ENCODE assay signal across 8 cellular contexts in genomic region chr17:49022391-49022941, GRCh38. TPM values are rescaled to one million over a fixed set of nuclear protein-coding genes. Genes with fewer than 3 reads are reported as not detected.
DNase-seq lines count a peak whose midpoint lies in the region; ATAC-seq, FAIRE-seq and TF ChIP-seq lines count a peak whose summit lies in the region.
"Had no signal": no experiment of that assay in that cellular context is flagged by ENCODE, and none has a peak within 500 bp of the region (broad histone marks: within the 10 kb centered on the region; RNA-seq: fewer than 3 reads in every experiment).

No MANE protein-coding gene starts in this region.

- no peak for ATAC-seq in HCT116
- no peak for ATAC-seq in HG03571 (IDR thresholded peaks at IDR 0.05; ENCODE audit: unreplicated experiment)

- no peak for TF ChIP-seq RAD21 in HCT116 (IDR thresholded peaks at IDR 0.05; ENCODE audit: low read depth)

- peaks cover 50% of the 10 kb centered on the region for H3K4me1 Mint-ChIP-seq in astrocyte (ENCODE audit: low read depth, unreplicated experiment)
- no peaks in the 10 kb centered on the region for H3K4me1 Mint-ChIP-seq in activated CD4-positive, alpha-beta T cell treated with anti-CD3 and anti-CD28 coated beads, Interleukin-2, amount 10 ng/mL, durations not matched to agents 7 days and 5 days

- H3K27ac Mint-ChIP-seq in astrocyte (ENCODE audit: unreplicated experiment) = peak overlapping the region; percentile 95
- no peak overlapping the region for H3K27ac Mint-ChIP-seq in activated CD4-positive, alpha-beta T cell treated with anti-CD3 and anti-CD28 coated beads, Interleukin-2, amount 10 ng/mL, durations not matched to agents 7 days and 5 days

- DNase-seq in HCT116 (ENCODE audit: low read depth, low spot score) (no peak), astrocyte (ENCODE audit: low read depth) (peak; percentile 54), testis (peak; percentile 8), frontal cortex (ENCODE audit: low spot score in 2 of 2) (no peak)
- DNase-seq in activated CD4-positive, alpha-beta T cell treated with anti-CD3 and anti-CD28 coated beads, Interleukin-2, amount 10 ng/mL, durations not matched to agents 7 days and 5 days = no peak

- H3K4me1 ChIP-seq in HCT116 (ENCODE audit: control insufficient read depth in 1 of 2, insufficient read depth in 2 of 2, low read length in 2 of 2) (peaks cover 0 to 9% of the 10 kb centered on the region in 2 experiments; a peak in 2 of 4 replicates), astrocyte (ENCODE audit: insufficient read depth, low read length) (peaks cover 31% of the 10 kb centered on the region), iPS-15b (ENCODE audit: control insufficient read depth, insufficient read depth, low read length) (peaks cover 42% of the 10 kb centered on the region), testis (no peaks in the 10 kb centered on the region)

- FAIRE-seq in astrocyte (lab: Jason Lieb, UNC) (peak; percentile 39), frontal cortex (lab: Jason Lieb, UNC) (no peak)

- no TSS peak for BruUV-seq in HCT116 (replicated peaks; lab: Mats Ljungman, UMichigan)

- TF ChIP-seq CTCF in HCT116 (IDR thresholded peaks at IDR 0.05 in 2 of 3, conservative IDR thresholded peaks at IDR 0.05 in 1 of 3; ENCODE audit: borderline replicate concordance in 1 of 3, insufficient read depth in 1 of 3, low read depth in 2 of 3, low read length in 2 of 3) = no peak
- no peak for TF ChIP-seq CTCF in astrocyte (IDR thresholded peaks at IDR 0.05; ENCODE audit: insufficient read depth, low read depth, low read length)
- no peak for TF ChIP-seq CTCF in testis (IDR thresholded peaks at IDR 0.05)

- H3K79me2 ChIP-seq in HCT116 (ENCODE audit: insufficient read depth, low read length) = no peaks in the 10 kb centered on the region
- H3K79me2 ChIP-seq in astrocyte (ENCODE audit: insufficient read depth, low read length) = peaks cover 94% of the 10 kb centered on the region

- H3K36me3 ChIP-seq in HCT116 (ENCODE audit: control insufficient read depth in 1 of 2, insufficient read depth in 2 of 2, low read length in 2 of 2) (no peaks in the 10 kb centered on the region), astrocyte (ENCODE audit: insufficient read depth, low read length) (peaks cover 2% of the 10 kb centered on the region), iPS-15b (ENCODE audit: control insufficient read depth, insufficient read depth, low read length) (peaks cover 13% of the 10 kb centered on the region), testis (ENCODE audit: low read depth, missing control alignments) (no peaks in the 10 kb centered on the region)

- no peaks in the 10 kb centered on the region for H3K27me3 Mint-ChIP-seq in astrocyte (ENCODE audit: low read depth, unreplicated experiment)
- peaks cover 5% of the 10 kb centered on the region for H3K27me3 Mint-ChIP-seq in activated CD4-positive, alpha-beta T cell treated with anti-CD3 and anti-CD28 coated beads, Interleukin-2, amount 10 ng/mL, durations not matched to agents 7 days and 5 days

- H2AFZ ChIP-seq in HCT116 (ENCODE audit: low read depth, low read length, poor library complexity, severe bottlenecking) (no peak overlapping the region), astrocyte (ENCODE audit: low read depth, low read length) (no peak overlapping the region)

- CTCF ChIA-PET in HCT116 (lab: Charles Lee) = interaction anchor here (1.4 to 2.3 kb wide), 2 partner anchors 10 to 68 kb away, joined by 3 to 10 read pairs; no protein-coding TSS in a partner anchor
- CTCF ChIA-PET in activated CD4-positive, alpha-beta T cell treated with anti-CD3 and anti-CD28 coated beads, Interleukin-2, amount 10 ng/mL, durations not matched to agents 7 days and 5 days (lab: Charles Lee) = no interaction called here

- POLR2A ChIA-PET in HCT116 (lab: Charles Lee) = no interaction called here
- POLR2A ChIA-PET in activated CD4-positive, alpha-beta T cell treated with anti-CD3 and anti-CD28 coated beads, Interleukin-2, amount 10 ng/mL, durations not matched to agents 7 days and 5 days (lab: Charles Lee) = no interaction called here

- H3K4me3 Mint-ChIP-seq in astrocyte (ENCODE audit: unreplicated experiment) = peak overlapping the region; percentile 71
- H3K4me3 Mint-ChIP-seq in activated CD4-positive, alpha-beta T cell treated with anti-CD3 and anti-CD28 coated beads, Interleukin-2, amount 10 ng/mL, durations not matched to agents 7 days and 5 days = no peak overlapping the region

- H3K36me3 Mint-ChIP-seq in astrocyte (ENCODE audit: low read depth, unreplicated experiment) = peaks cover 10% of the 10 kb centered on the region
- no peaks in the 10 kb centered on the region for H3K36me3 Mint-ChIP-seq in activated CD4-positive, alpha-beta T cell treated with anti-CD3 and anti-CD28 coated beads, Interleukin-2, amount 10 ng/mL, durations not matched to agents 7 days and 5 days (ENCODE audit: low read depth)

- H3K4me2 ChIP-seq in HCT116 (ENCODE audit: low read length) = peak overlapping the region; percentile 6; the same call in 1 of the 2 replicates
- peak overlapping the region; percentile 76 for H3K4me2 ChIP-seq in astrocyte (ENCODE audit: low read length)

- TF ChIP-seq POLR2A in HCT116 (IDR thresholded peaks at IDR 0.05; ENCODE audit: borderline replicate concordance, extremely low read depth, insufficient read depth, insufficient read length) = no peak
- TF ChIP-seq POLR2A in testis (IDR thresholded peaks at IDR 0.05) = no peak

- H3K9me3 Mint-ChIP-seq in astrocyte (ENCODE audit: unreplicated experiment) = no peaks in the 10 kb centered on the region
- no peaks in the 10 kb centered on the region for H3K9me3 Mint-ChIP-seq in activated CD4-positive, alpha-beta T cell treated with anti-CD3 and anti-CD28 coated beads, Interleukin-2, amount 10 ng/mL, durations not matched to agents 7 days and 5 days

- H4K20me1 ChIP-seq in HCT116 (ENCODE audit: insufficient read depth) (no peaks in the 10 kb centered on the region), astrocyte (ENCODE audit: insufficient read depth, low read length) (peaks cover 51% of the 10 kb centered on the region)

- H3K9me2 ChIP-seq in HCT116 (ENCODE audit: insufficient read depth) = no peaks in the 10 kb centered on the region

- H3K4me3 ChIP-seq in HCT116 (replicated peaks in 1 of 2; ENCODE audit: low read depth in 1 of 2, low read length in 2 of 2) (no peak overlapping the region), astrocyte (ENCODE audit: insufficient read depth, low read depth, low read length) (peak overlapping the region; percentile 8), iPS-15b (ENCODE audit: low read depth, low read length) (peak overlapping the region; percentile 28), testis (no peak overlapping the region)

- intact Hi-C loops in HCT116 (cut with micrococcal nuclease) = no loop called here
- intact Hi-C loops in testis (cut with DNase I; ENCODE audit: low total_unique reads) = no loop called here

- H3K27ac ChIP-seq in HCT116 (ENCODE audit: low read depth, low read length) = no peak overlapping the region
- H3K27ac ChIP-seq in astrocyte (ENCODE audit: low read depth, low read length) = peak overlapping the region; percentile 55
- H3K27ac ChIP-seq in testis = no peak overlapping the region

- H3K9ac ChIP-seq in HCT116 (ENCODE audit: low read length) = no peak overlapping the region
- H3K9ac ChIP-seq in astrocyte (ENCODE audit: low read length) = peak overlapping the region; percentile 16
- no peak overlapping the region for H3K9ac ChIP-seq in iPS-15b (ENCODE audit: low read depth, low read length)

- no peaks in the 10 kb centered on the region for H3K9me3 ChIP-seq in HCT116 (ENCODE audit: control insufficient read depth in 1 of 2, insufficient read depth in 1 of 2, low read depth in 1 of 2, low read length in 2 of 2)
- no peaks in the 10 kb centered on the region for H3K9me3 ChIP-seq in astrocyte (ENCODE audit: insufficient read depth, low read depth, low read length)
- no peaks in the 10 kb centered on the region for H3K9me3 ChIP-seq in iPS-15b (ENCODE audit: control insufficient read depth, insufficient read depth, low read length)
- no peaks in the 10 kb centered on the region for H3K9me3 ChIP-seq in testis

- WGBS in testis, 2 donors = 42 to 54% methylated on average over 3 to 6 of the region's 6 CpGs

- H3K27me3 ChIP-seq in HCT116 (ENCODE audit: insufficient read depth, low read length) (no peaks in the 10 kb centered on the region), astrocyte (ENCODE audit: insufficient read depth, low read length) (no peaks in the 10 kb centered on the region), iPS-15b (ENCODE audit: control insufficient read depth, insufficient read depth, low read length) (no peaks in the 10 kb centered on the region), testis (no peaks in the 10 kb centered on the region)

- RAD21 ChIA-PET in HCT116 (lab: Charles Lee; ENCODE audit: low non-redundant PET in 1 of 2, low total read pairs in 2 of 2, uncharacterized antibody in 2 of 2, unreplicated experiment in 2 of 2) = no interaction called here

TF ChIP-seq in HCT116, 20 proteins besides CTCF, POLR2A, EP300 and RAD21 (continues in another document):
- TF ChIP-seq ATF3 (IDR thresholded peaks at IDR 0.05) (no peak), CEBPB (IDR thresholded peaks at IDR 0.05; ENCODE audit: low read depth) (no peak), JUND (IDR thresholded peaks at IDR 0.05) (no peak), ZFX (IDR thresholded peaks at IDR 0.05) (no peak), MAX (IDR thresholded peaks at IDR 0.05) (no peak)

RNA-seq across cellular contexts. Expression of gene IGF2BP1, which starts 25.3 kb away (rescaled TPM):
- 0.91 TPM for total RNA-seq in HCT116 (2021; ENCODE audit: unreplicated experiment)
- polyA plus RNA-seq in HCT116 (2012) = 0.09 and 0.25 TPM in 2 replicates
- 241 and 260 TPM in 2 replicates for total RNA-seq in astrocyte
- total RNA-seq in testis = 10 to 100 TPM; 19.3 to 19.9 TPM
- 10.4 TPM for polyA plus RNA-seq in testis (ENCODE audit: insufficient read depth, low read depth, low replicate concordance)
- total RNA-seq in activated CD4-positive, alpha-beta T cell treated with anti-CD3 and anti-CD28 coated beads, Interleukin-2, amount 10 ng/mL, durations not matched to agents 7 days and 5 days = under 1 TPM in 1 of 2 experiments, not detected in 1; 0.04 TPM
- 0.82 TPM for total RNA-seq in frontal cortex

RNA-seq across cellular contexts. Expression of gene GIP, which starts 54.1 kb away (rescaled TPM):
- not detected for total RNA-seq in HCT116 (2021; ENCODE audit: unreplicated experiment)
- polyA plus RNA-seq in HCT116 (2012) = not detected in 2 replicates
- not detected in 2 replicates for total RNA-seq in astrocyte
- 1 to 10 TPM in 1 of 2 donors, not detected in 1; 1.3 TPM for total RNA-seq in testis
- polyA plus RNA-seq in testis (ENCODE audit: insufficient read depth, low read depth, low replicate concordance) = not detected
- total RNA-seq in activated CD4-positive, alpha-beta T cell treated with anti-CD3 and anti-CD28 coated beads, Interleukin-2, amount 10 ng/mL, durations not matched to agents 7 days and 5 days = not detected
- total RNA-seq in frontal cortex = not detected
- total RNA-seq: mononuclear cell had no signal

Comparison
In these comparisons a context has a peak if more than half of its experiments do, and no peak if none do; other contexts are left out.
1. DNase-seq: peak in astrocyte (single experiment) and testis (single experiment); none in HCT116 (single experiment), activated CD4-positive, alpha-beta T cell treated with anti-CD3 and anti-CD28 coated beads, Interleukin-2, amount 10 ng/mL, durations not matched to agents 7 days and 5 days (single experiment) and frontal cortex (0 of 2).
2. H3K4me3 ChIP-seq: peak in astrocyte (single experiment) and iPS-15b (single experiment); none in HCT116 (0 of 2) and testis (0 of 2).
3. RNA of gene IGF2BP1, which starts 25.3 kb away (total RNA-seq): 241 to 260 TPM in astrocyte; 19.3 to 19.9 TPM in testis, 0.91 TPM in HCT116 (single experiment), 0.82 TPM in frontal cortex (single experiment) and 0.04 TPM in activated CD4-positive, alpha-beta T cell treated with anti-CD3 and anti-CD28 coated beads, Interleukin-2, amount 10 ng/mL, durations not matched to agents 7 days and 5 days; every median in the first group is over 10 times any median in the second.